ENCODE assay signal across 15 cellular contexts in genomic region chr10:533611-534566, GRCh38.
"Had no signal": no experiment of that assay in that cellular context is flagged by ENCODE, and none has a peak within 500 bp of the region (broad histone marks: within the 10 kb centered on the region; RNA-seq: fewer than 3 reads in every experiment).

No MANE protein-coding gene starts in this region.

- H3K4me1 ChIP-seq: breast epithelium had no signal

- H3K4me1 Mint-ChIP-seq: activated naive CD4-positive, alpha-beta T cell treated with anti-CD3 and anti-CD28 coated beads, Interleukin-2, amount 50 U/mL, for 24 hours; naive thymus-derived CD4-positive, alpha-beta T cell had no signal

- ATAC-seq: activated CD4-positive, CD25-positive, alpha-beta regulatory T cell treated with anti-CD3 and anti-CD28 coated beads, Interleukin-2, amount 50 U/mL, for 24 hours; esophagus mucosa; naive thymus-derived CD4-positive, alpha-beta T cell had no signal

- H3K27ac ChIP-seq: breast epithelium, skin epidermis, stomach, thoracic aorta had no signal

- H3K36me3 ChIP-seq: breast epithelium, stomach, thoracic aorta had no signal

- H3K4me3 Mint-ChIP-seq: activated naive CD4-positive, alpha-beta T cell treated with anti-CD3 and anti-CD28 coated beads, Interleukin-2, amount 50 U/mL, for 24 hours; naive thymus-derived CD4-positive, alpha-beta T cell had no signal

- H3K27me3 ChIP-seq: breast epithelium, dorsolateral prefrontal cortex, stomach had no signal

- H3K27ac Mint-ChIP-seq: activated naive CD4-positive, alpha-beta T cell treated with anti-CD3 and anti-CD28 coated beads, Interleukin-2, amount 50 U/mL, for 24 hours; activated T-helper 2 cell treated with anti-CD3 and anti-CD28 coated beads, Interferon-gamma antibody, Interleukin-2, Interleukin-4, amounts not matched to agents 10 μg/mL and 5 μg/mL and 100 μg/mL, durations not matched to agents 14 hours and 24 hours and 36 hours; naive thymus-derived CD4-positive, alpha-beta T cell had no signal

- H3K9me3 Mint-ChIP-seq: activated naive CD4-positive, alpha-beta T cell treated with anti-CD3 and anti-CD28 coated beads, Interleukin-2, amount 50 U/mL, for 24 hours; activated T-helper 2 cell treated with anti-CD3 and anti-CD28 coated beads, Interferon-gamma antibody, Interleukin-2, Interleukin-4, amounts not matched to agents 10 μg/mL and 5 μg/mL and 100 μg/mL, durations not matched to agents 14 hours and 24 hours and 36 hours had no signal

- H3K9me3 ChIP-seq: breast epithelium, stomach, thoracic aorta had no signal

- H3K36me3 Mint-ChIP-seq: activated naive CD4-positive, alpha-beta T cell treated with anti-CD3 and anti-CD28 coated beads, Interleukin-2, amount 50 U/mL, for 24 hours; naive thymus-derived CD4-positive, alpha-beta T cell had no signal

- H3K4me3 ChIP-seq: breast epithelium, dorsolateral prefrontal cortex, lung, skin epidermis, stomach, thoracic aorta had no signal

- DNase-seq: amygdala; naive thymus-derived CD4-positive, alpha-beta T cell; occipital lobe; retina; stomach; T-helper 2 cell had no signal
